1 cellular context compared by ENCODE assay signal in genomic region chr19:18651300-18651699, GRCh38.
TF ChIP-seq lines count a peak whose summit lies in the region.

No MANE protein-coding gene starts in this region.

TF ChIP-seq in endothelial cell of umbilical vein, 7 proteins besides CTCF, POLR2A, EP300 and RAD21:
- no peak for TF ChIP-seq JUN (IDR thresholded peaks at IDR 0.05; ENCODE audit: borderline replicate concordance, insufficient read depth, insufficient read length, low read depth)
- no peak for TF ChIP-seq EZH2 (IDR thresholded peaks at IDR 0.05; ENCODE audit: borderline replicate concordance, low read depth, low read length, severe bottlenecking)
- no peak for TF ChIP-seq FOS (IDR thresholded peaks at IDR 0.05; ENCODE audit: borderline replicate concordance, insufficient read depth, low read length)
- no peak for TF ChIP-seq GATA2 (IDR thresholded peaks at IDR 0.05; ENCODE audit: insufficient read depth, insufficient read length, low read depth, low read length)
- no peak for TF ChIP-seq MYC (IDR thresholded peaks at IDR 0.05; ENCODE audit: low read depth, low read length)
- TF ChIP-seq POLR2AphosphoS5 (IDR thresholded peaks at IDR 0.05; ENCODE audit: insufficient read depth, low read depth, low read length) = no peak
- TF ChIP-seq MAX (IDR thresholded peaks at IDR 0.05; ENCODE audit: insufficient read depth, insufficient read length) = no peak
